In the genomic region with DNA sequence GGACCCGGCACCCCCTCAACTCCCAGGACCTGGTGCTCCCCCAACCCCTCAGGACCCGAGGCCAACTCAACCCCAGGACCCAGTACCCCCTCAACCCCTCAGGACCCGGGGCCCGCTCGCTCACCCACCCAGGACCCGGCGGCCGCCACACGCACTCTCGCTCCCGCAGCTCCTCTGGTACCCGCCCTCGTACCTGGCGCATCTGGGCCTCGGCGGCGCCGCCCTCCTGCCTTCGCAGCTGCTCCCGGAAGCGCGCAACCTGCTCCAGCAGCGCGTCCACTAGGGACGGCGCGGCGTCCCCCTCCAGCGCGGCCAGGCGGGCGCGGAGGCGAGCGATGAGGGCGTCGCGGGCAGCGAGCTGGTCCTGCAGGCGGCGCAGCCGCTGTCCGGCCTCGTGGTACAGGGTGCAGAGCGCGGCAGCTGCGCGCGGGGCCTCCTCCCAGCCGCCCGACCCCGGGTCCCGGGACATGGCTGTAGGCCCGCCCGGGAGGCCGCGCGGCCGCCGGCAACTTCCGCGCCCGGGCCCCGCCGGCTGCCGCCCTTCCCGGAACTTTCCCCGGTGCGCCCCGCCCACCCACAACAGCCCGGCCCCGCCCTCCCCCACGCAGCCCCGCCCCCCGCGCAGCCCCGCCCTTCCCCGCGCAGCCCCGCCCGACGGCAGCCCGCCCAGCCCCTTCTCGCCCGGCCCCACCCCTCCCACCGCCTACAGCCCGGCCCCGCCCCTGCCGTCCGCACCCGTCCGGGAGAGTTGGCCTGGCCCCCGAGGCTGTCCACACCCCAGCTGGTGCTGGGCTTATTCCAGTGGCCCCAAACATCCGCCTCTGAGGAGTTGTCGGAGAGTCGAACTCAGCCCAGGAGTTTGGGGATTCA, we compare ENCODE assay signal across 8 cellular contexts. TPM values are rescaled to one million over a fixed set of nuclear protein-coding genes. Genes with fewer than 3 reads are reported as not detected.
DNase-seq lines count a peak whose midpoint lies in the region; ATAC-seq and TF ChIP-seq lines count a peak whose summit lies in the region.

A gene with protein sequence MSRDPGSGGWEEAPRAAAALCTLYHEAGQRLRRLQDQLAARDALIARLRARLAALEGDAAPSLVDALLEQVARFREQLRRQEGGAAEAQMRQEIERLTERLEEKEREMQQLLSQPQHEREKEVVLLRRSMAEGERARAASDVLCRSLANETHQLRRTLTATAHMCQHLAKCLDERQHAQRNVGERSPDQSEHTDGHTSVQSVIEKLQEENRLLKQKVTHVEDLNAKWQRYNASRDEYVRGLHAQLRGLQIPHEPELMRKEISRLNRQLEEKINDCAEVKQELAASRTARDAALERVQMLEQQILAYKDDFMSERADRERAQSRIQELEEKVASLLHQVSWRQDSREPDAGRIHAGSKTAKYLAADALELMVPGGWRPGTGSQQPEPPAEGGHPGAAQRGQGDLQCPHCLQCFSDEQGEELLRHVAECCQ (minus strand): TSS at position 516 of the 870 bp plus-strand sequence. CDS start 47 bp downstream, at position 469.

- H3K9me3 ChIP-seq in A673 (ENCODE audit: low read depth, low read length, poor library complexity, severe bottlenecking) (no peaks in the 10 kb centered on the region), ectodermal cell (ENCODE audit: control insufficient read depth, low read length) (no peaks in the 10 kb centered on the region), lung (ENCODE audit: control insufficient read depth in 2 of 2, insufficient read depth in 1 of 2, low read length in 1 of 2) (no peaks in the 10 kb centered on the region)

- H3K27ac ChIP-seq in A673 (ENCODE audit: low read depth, low read length, poor library complexity, severe bottlenecking), result peak within 1 kb of the TSS; percentile 77
- peak within 1 kb of the TSS; percentile 26 for H3K27ac ChIP-seq in ectodermal cell (ENCODE audit: insufficient read depth, low read depth, low read length, poor library complexity, severe bottlenecking)
- peak within 1 kb of the TSS; percentile 88 to 94 for H3K27ac ChIP-seq in lung (ENCODE audit: low read depth in 1 of 2, low read length in 1 of 2)

- H3K27me3 ChIP-seq in A673 (replicated peaks; ENCODE audit: insufficient read depth, low read depth, low read length, poor library complexity), result no peaks in the 10 kb centered on the region
- H3K27me3 ChIP-seq in ectodermal cell (ENCODE audit: control insufficient read depth, insufficient read depth, low read length, poor library complexity, severe bottlenecking), result no peaks in the 10 kb centered on the region
- no peaks in the 10 kb centered on the region for H3K27me3 ChIP-seq in lung (ENCODE audit: control insufficient read depth, insufficient read depth)

- H3K4me1 ChIP-seq in A673 (ENCODE audit: insufficient read depth, low read length, poor library complexity, severe bottlenecking) (no peaks in the 10 kb centered on the region), ectodermal cell (ENCODE audit: control insufficient read depth, insufficient read depth, low read length) (peaks cover 5% of the 10 kb centered on the region), lung (ENCODE audit: control insufficient read depth in 2 of 2, insufficient read depth in 2 of 2, low read length in 2 of 2) (peaks cover 4 to 6% of the 10 kb centered on the region in 2 donors)

- no peaks in the 10 kb centered on the region for H3K9me3 Mint-ChIP-seq in activated CD8-positive, alpha-beta T cell treated with anti-CD3 and anti-CD28 coated beads for 36 hours

- TF ChIP-seq CTCF in A673 (conservative IDR thresholded peaks at IDR 0.05; ENCODE audit: low read depth, low read length) (0 out of 2 replicates have a peak, but pooled peaks have one; percentile 10), lung (IDR thresholded peaks at IDR 0.05; ENCODE audit: control extremely low read depth, extremely low read depth) (no peak)
- TF ChIP-seq CTCF in activated CD8-positive, alpha-beta T cell treated with anti-CD3 and anti-CD28 coated beads for 36 hours (IDR thresholded peaks at IDR 0.05), result no peak

- DNase-seq in A673 (ENCODE audit: low spot score) (peak; percentile 71), NCI-H510A treated with DMSO at 0.1 percent for 48 hours (lab: John Stamatoyannopoulos, UW) (peak; percentile 51), lung (ENCODE audit: low spot score) (peak; percentile 85)
- DNase-seq in activated CD8-positive, alpha-beta T cell treated with anti-CD3 and anti-CD28 coated beads for 36 hours, result peak; percentile 77
- peak; percentile 59 to 69 (median 68) for DNase-seq in stimulated activated CD4-positive, alpha-beta T cell treated with anti-CD3 and anti-CD28 coated beads, TNF-alpha, amount 100 ng/mL, for 4 hours (ENCODE audit: low read depth in 3 of 3)

- H3K4me1 Mint-ChIP-seq in activated CD8-positive, alpha-beta T cell treated with anti-CD3 and anti-CD28 coated beads for 36 hours (ENCODE audit: low read depth), result peaks cover 25% of the 10 kb centered on the region

- H3K4me3 ChIP-seq in A673 (ENCODE audit: low read depth, low read length, poor library complexity, severe bottlenecking) (peak within 1 kb of the TSS; percentile 77), ectodermal cell (ENCODE audit: insufficient read depth, low read depth, low read length) (peak within 1 kb of the TSS; percentile 59), lung (peak within 1 kb of the TSS; percentile 85)

- POLR2A ChIA-PET in A673 (lab: Charles Lee; ENCODE audit: low non-redundant PET), result no interaction called here
- POLR2A ChIA-PET in activated CD8-positive, alpha-beta T cell treated with anti-CD3 and anti-CD28 coated beads for 36 hours (lab: Charles Lee), result interaction anchor here (0.6 to 1.8 kb wide), 9 partner anchors 10 to 198 kb away, joined by 3 to 12 read pairs (median 3); no protein-coding TSS in a partner anchor

- BruUV-seq in A673 (replicated peaks; lab: Mats Ljungman, UMichigan), result no TSS peak

- peak within 1 kb of the TSS; percentile 52 for H3K27ac Mint-ChIP-seq in activated CD8-positive, alpha-beta T cell treated with anti-CD3 and anti-CD28 coated beads for 36 hours

- 0 to 1% methylated on average over 84 to 96 of the region's 96 CpGs for WGBS in ectodermal cell, 2 experiments
- 1% methylated on average over 36 to 91 of the region's 96 CpGs for WGBS in lung, 2 donors

- ATAC-seq in GM18517 (IDR thresholded peaks at IDR 0.05; ENCODE audit: unreplicated experiment) (peak; percentile 60), HG03097 (IDR thresholded peaks at IDR 0.05; ENCODE audit: low FRiP score, unreplicated experiment) (peak; percentile 57), lung (ENCODE audit: insufficient read depth, low FRiP score) (peak; percentile 78)
- peak; percentile 85 for ATAC-seq in activated CD8-positive, alpha-beta T cell treated with anti-CD3 and anti-CD28 coated beads for 36 hours

- H3K36me3 Mint-ChIP-seq in activated CD8-positive, alpha-beta T cell treated with anti-CD3 and anti-CD28 coated beads for 36 hours (ENCODE audit: low read depth), result peaks cover 2% of the 10 kb centered on the region

- H3K36me3 ChIP-seq in A673 (ENCODE audit: insufficient read depth, low read length, poor library complexity, severe bottlenecking) (no peaks in the 10 kb centered on the region), ectodermal cell (ENCODE audit: control insufficient read depth, insufficient read depth, low read length) (no peaks in the 10 kb centered on the region), lung (ENCODE audit: control insufficient read depth in 2 of 2, insufficient read depth in 2 of 2, low read length in 2 of 2) (peaks cover 0 to 4% of the 10 kb centered on the region in 2 donors)

- peak within 1 kb of the TSS; percentile 75 for H3K4me3 Mint-ChIP-seq in activated CD8-positive, alpha-beta T cell treated with anti-CD3 and anti-CD28 coated beads for 36 hours

- intact Hi-C loops in A673 (cut with micrococcal nuclease; ENCODE audit: unreplicated experiment), result no loop called here
- intact Hi-C loops in activated CD8-positive, alpha-beta T cell treated with anti-CD3 and anti-CD28 coated beads for 36 hours (cut with micrococcal nuclease), result no loop called here

- CTCF ChIA-PET in A673 (lab: Charles Lee), result no interaction called here
- CTCF ChIA-PET in activated CD8-positive, alpha-beta T cell treated with anti-CD3 and anti-CD28 coated beads for 36 hours (lab: Charles Lee), result interaction anchor here (0.9 to 1.7 kb wide), 8 partner anchors 9 to 220 kb away, joined by 3 to 6 read pairs (median 3); a partner anchor contains a TSS

- H3K27me3 Mint-ChIP-seq in activated CD8-positive, alpha-beta T cell treated with anti-CD3 and anti-CD28 coated beads for 36 hours, result no peaks in the 10 kb centered on the region

RNA-seq across cellular contexts. Expression of the gene that starts here (rescaled TPM):
- total RNA-seq in A673 (2021), result 31.9 and 32.5 TPM in 2 replicates
- 10 to 100 TPM; 46.1 to 48.1 TPM for total RNA-seq in activated CD8-positive, alpha-beta T cell treated with anti-CD3 and anti-CD28 coated beads for 36 hours
- 27.7 TPM for polyA plus RNA-seq in ectodermal cell (2013, experiment 1 of 4)
- 30.0 TPM for polyA plus RNA-seq in ectodermal cell (2013, experiment 2 of 4)
- polyA plus RNA-seq in ectodermal cell (2013, experiment 3 of 4), result 28.0 TPM
- polyA plus RNA-seq in ectodermal cell (2013, experiment 4 of 4), result 26.8 TPM
- total RNA-seq in lung, result 10 to 100 TPM; 30.6 to 46.3 TPM
- polyA plus RNA-seq in lung, result 10 to 100 TPM; 41.2 to 82.8 TPM

Comparison
In these comparisons a context has a peak if more than half of its experiments do, and no peak if none do; other contexts are left out.
1. Peak in every context shown above with its lines: DNase-seq, ATAC-seq, H3K4me3 ChIP-seq and H3K27ac ChIP-seq.
2. H3K27ac ChIP-seq: peak in every context shown above with its lines; median percentile 91 in lung; 77 in A673; 26 in ectodermal cell.